In genomic region chr3:146326875-146327543, GRCh38 we compare ENCODE assay signal across 8 cellular contexts.
A peak's percentile ranks its signal among the peaks of the same experiment; 100 is the strongest.
DNase-seq lines count a peak whose midpoint lies in the region; ATAC-seq and TF ChIP-seq lines count a peak whose summit lies in the region.

No MANE protein-coding gene starts in this region.

- H2AFZ ChIP-seq in PC-9 (no peak overlapping the region), osteoblast (ENCODE audit: low read length) (peak overlapping the region; percentile 32)

- TF ChIP-seq POLR2A in erythroblast (IDR thresholded peaks at IDR 0.05; ENCODE audit: low read length) = no peak

- no peak overlapping the region for H3K4me3 ChIP-seq in PC-9
- no peak overlapping the region for H3K4me3 ChIP-seq in osteoblast (ENCODE audit: insufficient read depth, low read length)

- no peak overlapping the region for H3K4me2 ChIP-seq in PC-9
- H3K4me2 ChIP-seq in osteoblast (ENCODE audit: insufficient read depth, low read length) = no peak overlapping the region

- intact Hi-C loops in PC-9 (cut with micrococcal nuclease; ENCODE audit: unreplicated experiment) = loop anchor here (1.0 to 10.0 kb wide), 4 partner anchors 108 to 552 kb away; no protein-coding TSS in a partner anchor

- TF ChIP-seq CTCF in PC-9 (conservative IDR thresholded peaks at IDR 0.05) = 0 out of 2 replicates have a peak, but pooled peaks have one; percentile 43
- TF ChIP-seq CTCF in osteoblast (IDR thresholded peaks at IDR 0.05; ENCODE audit: extremely low read depth, low read depth, low read length) = peak; percentile 81

- DNase-seq in NCI-H526 (lab: John Stamatoyannopoulos, UW) = peak; percentile 23 to 47
- DNase-seq in NCI-H526 treated with DMSO at 0.1 percent for 48 hours (lab: John Stamatoyannopoulos, UW) = no peak
- DNase-seq in PC-9 = no peak
- DNase-seq in erythroblast (lab: John Stamatoyannopoulos, UW) = peak; percentile 23 to 54
- DNase-seq in osteoblast (ENCODE audit: insufficient read length, low spot score, missing footprints) = peak; percentile 19

- H3K4me1 ChIP-seq in PC-9 (replicated peaks; ENCODE audit: insufficient read depth) = no peaks in the 10 kb centered on the region
- peaks cover 8% of the 10 kb centered on the region for H3K4me1 ChIP-seq in osteoblast (ENCODE audit: insufficient read depth, low read length)

- no TSS peak for BruUV-seq in PC-9 (replicated peaks; lab: Mats Ljungman, UMichigan)

- H3K36me3 ChIP-seq in PC-9 (ENCODE audit: low read depth) (no peaks in the 10 kb centered on the region), osteoblast (ENCODE audit: insufficient read depth, low read length) (no peaks in the 10 kb centered on the region)

- H3K9me3 ChIP-seq in PC-9 (ENCODE audit: insufficient read depth, low read depth) (no peaks in the 10 kb centered on the region), osteoblast (ENCODE audit: low read depth, low read length) (no peaks in the 10 kb centered on the region)

- no peaks in the 10 kb centered on the region for H3K9me2 ChIP-seq in PC-9 (ENCODE audit: insufficient read depth)

- ATAC-seq in GM21526 (IDR thresholded peaks at IDR 0.05; ENCODE audit: low FRiP score, unreplicated experiment) (no peak), GM19035 (IDR thresholded peaks at IDR 0.05; ENCODE audit: unreplicated experiment) (no peak), HG03095 (IDR thresholded peaks at IDR 0.05; ENCODE audit: unreplicated experiment) (no peak)

- no peaks in the 10 kb centered on the region for H4K20me1 ChIP-seq in PC-9 (ENCODE audit: insufficient read depth)
- H4K20me1 ChIP-seq in osteoblast (ENCODE audit: insufficient read depth, low read length) = no peaks in the 10 kb centered on the region

- POLR2A ChIA-PET in PC-9 (lab: Charles Lee; ENCODE audit: unreplicated experiment) = no interaction called here

- CTCF ChIA-PET in PC-9 (lab: Charles Lee) = interaction anchor here (0.5 to 1.7 kb wide), 3 partner anchors 137 to 840 kb away, joined by 6 to 15 read pairs (median 8); no protein-coding TSS in a partner anchor

- H3K79me2 ChIP-seq in PC-9 (ENCODE audit: low read depth) (no peaks in the 10 kb centered on the region), osteoblast (ENCODE audit: insufficient read depth, low read length) (no peaks in the 10 kb centered on the region)

- H3K27me3 ChIP-seq in PC-9 (ENCODE audit: insufficient read depth, low read depth) = no peaks in the 10 kb centered on the region
- no peaks in the 10 kb centered on the region for H3K27me3 ChIP-seq in osteoblast (ENCODE audit: insufficient read depth, low read length)

- H3K27ac ChIP-seq in PC-9 = no peak overlapping the region
- no peak overlapping the region for H3K27ac ChIP-seq in osteoblast (ENCODE audit: low read depth, low read length)

- H3F3A ChIP-seq in PC-9 (ENCODE audit: insufficient read depth, low read depth) = no peaks in the 10 kb centered on the region

Comparison
In these comparisons a context has a peak if more than half of its experiments do, and no peak if none do; other contexts are left out.
1. DNase-seq: peak in NCI-H526 (2 of 2), erythroblast (2 of 2) and osteoblast (single experiment); none in NCI-H526 treated with DMSO at 0.1 percent for 48 hours (single experiment) and PC-9 (0 of 2).